ENCODE assay signal across 9 cellular contexts in genomic region chr14:100278702-100279101, GRCh38. TPM values are rescaled to one million over a fixed set of nuclear protein-coding genes. Genes with fewer than 3 reads are reported as not detected.
A peak's percentile ranks its signal among the peaks of the same experiment; 100 is the strongest.
DNase-seq lines count a peak whose midpoint lies in the region; ATAC-seq lines count a peak whose summit lies in the region.
"Had no signal": no experiment of that assay in that cellular context is flagged by ENCODE, and none has a peak within 500 bp of the region (broad histone marks: within the 10 kb centered on the region; RNA-seq: fewer than 3 reads in every experiment).

No MANE protein-coding gene starts in this region.

- peaks cover 41 to 86% of the 10 kb centered on the region in 2 donors for H3K4me1 Mint-ChIP-seq in immature natural killer cell

- H3K36me3 Mint-ChIP-seq in immature natural killer cell, result no peaks in the 10 kb centered on the region

- H3K27me3 ChIP-seq in BLaER1 (no peaks in the 10 kb centered on the region), GM23248 (replicated peaks; ENCODE audit: insufficient read depth) (no peaks in the 10 kb centered on the region)

- in situ Hi-C loops in GM23248 (cut with MboI), result no loop called here

- H3K9ac ChIP-seq in BLaER1, result no peak overlapping the region
- H3K9ac ChIP-seq in GM23248, result peak overlapping the region; percentile 13; the same call in 1 of the 2 replicates

- H3F3A ChIP-seq in GM23248 (ENCODE audit: insufficient read depth), result peaks cover 21% of the 10 kb centered on the region; the same call in 1 of the 2 replicates

- H3K9me3 Mint-ChIP-seq in immature natural killer cell, result no peaks in the 10 kb centered on the region

- H3K4me2 ChIP-seq in BLaER1 (peak overlapping the region; percentile 58), GM23248 (ENCODE audit: unreplicated experiment) (peak overlapping the region; percentile 43)

- WGBS in GM23248 (ENCODE audit: low coverage in 1 of 2, low lambda C conversion rate in 2 of 2, missing lambda C conversion rate in 2 of 2), 2 experiments, result 85 to 86% methylated on average over 8 of the region's 8 CpGs

- H3K9me3 ChIP-seq in BLaER1 (no peaks in the 10 kb centered on the region), GM23248 (ENCODE audit: low read depth) (no peaks in the 10 kb centered on the region)

- peak overlapping the region; percentile 33 to 80 (median 76) for H3K27ac Mint-ChIP-seq in immature natural killer cell

- peaks cover 77% of the 10 kb centered on the region for H3K36me3 ChIP-seq in BLaER1
- H3K36me3 ChIP-seq in GM23248 (ENCODE audit: low read depth), result peaks cover 17% of the 10 kb centered on the region

- H3K4me1 ChIP-seq in BLaER1 (peaks cover 67% of the 10 kb centered on the region), GM23248 (ENCODE audit: insufficient read depth) (peaks cover 15% of the 10 kb centered on the region)

- ATAC-seq in HG03139 (IDR thresholded peaks at IDR 0.05; ENCODE audit: unreplicated experiment) (no peak), GM18502 (IDR thresholded peaks at IDR 0.05; ENCODE audit: poor library complexity, unreplicated experiment) (no peak)

- peak overlapping the region in 4 of 5 donors; percentile 1 to 27 (median 18) for H3K4me3 Mint-ChIP-seq in immature natural killer cell

- H3K4me3 ChIP-seq in BLaER1, result no peak overlapping the region
- H3K4me3 ChIP-seq in GM23248, result no peak overlapping the region
- H3K4me3 ChIP-seq: skin epidermis had no signal

- peaks cover 100% of the 10 kb centered on the region for H4K20me1 ChIP-seq in BLaER1
- no peaks in the 10 kb centered on the region; the same call in 1 of the 2 replicates for H4K20me1 ChIP-seq in GM23248 (ENCODE audit: insufficient read depth)

- no peaks in the 10 kb centered on the region for H3K9me2 ChIP-seq in GM23248 (ENCODE audit: insufficient read depth)

- no peak overlapping the region for H2AFZ ChIP-seq in GM23248

- DNase-seq in GM23248, result peak; percentile 69
- DNase-seq in SW480 (ENCODE audit: low spot score), result peak; percentile 40
- DNase-seq in immature natural killer cell, result peak; percentile 35 to 42 (median 41)
- no peak for DNase-seq in NCI-H2171 (lab: John Stamatoyannopoulos, UW)
- DNase-seq in NCI-H2107 (lab: John Stamatoyannopoulos, UW), result no peak

- peaks cover 0 to 5% (median 0%) of the 10 kb centered on the region in 3 donors for H3K27me3 Mint-ChIP-seq in immature natural killer cell (ENCODE audit: low read depth in 3 of 3)

- H3K27ac ChIP-seq in BLaER1 (no peak overlapping the region), GM23248 (peak overlapping the region; percentile 10; the same call in 1 of the 2 replicates)

- H3K79me2 ChIP-seq in GM23248 (ENCODE audit: insufficient read depth), result peaks cover 99% of the 10 kb centered on the region

RNA-seq across cellular contexts. Expression of gene SLC25A29, which starts 27.5 kb away (rescaled TPM):
- total RNA-seq in GM23248 (2014; rRNA removed; shearing (Covaris generic)), result 11.8 and 12.0 TPM in 2 replicates
- polyA plus RNA-seq in GM23248 (2016; fragmentation: Nextera tagmentation; extraction: Ambion mirVana) (5.5 TPM in 2 replicates), immature natural killer cell (1 to 10 TPM; 4.2 to 5.6 (median 4.6) TPM)

RNA-seq across cellular contexts. Expression of gene YY1, which starts 39.8 kb away (rescaled TPM):
- total RNA-seq in GM23248 (2014; rRNA removed; shearing (Covaris generic)), result 43.3 and 45.3 TPM in 2 replicates
- polyA plus RNA-seq in GM23248 (2016; fragmentation: Nextera tagmentation; extraction: Ambion mirVana) (34.9 and 38.2 TPM in 2 replicates), immature natural killer cell (10 to 100 TPM; 12.9 to 23.6 (median 15.9) TPM)

RNA-seq across cellular contexts. Expression of gene SLC25A47, which starts 44.4 kb away (rescaled TPM):
- total RNA-seq in GM23248 (2014; rRNA removed; shearing (Covaris generic)), result not detected in 2 replicates
- not detected in 2 replicates for polyA plus RNA-seq in GM23248 (2016; fragmentation: Nextera tagmentation; extraction: Ambion mirVana)
- not detected for polyA plus RNA-seq in immature natural killer cell

Comparison
In these comparisons a context has a peak if more than half of its experiments do, and no peak if none do; other contexts are left out.
1. DNase-seq: peak in GM23248 (single experiment), SW480 (single experiment) and immature natural killer cell (3 of 3); none in NCI-H2171 (single experiment) and NCI-H2107 (single experiment).